Comparison of ENCODE assay signal across 1 cellular context in genomic region chr11:101862410-101863233, GRCh38.
TF ChIP-seq lines count a peak whose summit lies in the region.

No MANE protein-coding gene starts in this region.

TF ChIP-seq in WTC11, 78 proteins besides CTCF, POLR2A, EP300 and RAD21:
- TF ChIP-seq AFF4 (CRISPR knock-in tag; IDR thresholded peaks at IDR 0.05; ENCODE audit: borderline replicate concordance) (no peak), IRF2 (CRISPR knock-in tag; IDR thresholded peaks at IDR 0.05; ENCODE audit: borderline replicate concordance, low read depth) (no peak), ATF1 (CRISPR knock-in tag; IDR thresholded peaks at IDR 0.05) (no peak), ATF6 (CRISPR knock-in tag; IDR thresholded peaks at IDR 0.05) (no peak), GABPB1 (CRISPR knock-in tag; IDR thresholded peaks at IDR 0.05) (peak; percentile 82), ERG (CRISPR knock-in tag; IDR thresholded peaks at IDR 0.05) (no peak)
TF ChIP-seq in WTC11: peak in this region for 1.
